Comparison of ENCODE assay signal across 15 cellular contexts in the genomic region with DNA sequence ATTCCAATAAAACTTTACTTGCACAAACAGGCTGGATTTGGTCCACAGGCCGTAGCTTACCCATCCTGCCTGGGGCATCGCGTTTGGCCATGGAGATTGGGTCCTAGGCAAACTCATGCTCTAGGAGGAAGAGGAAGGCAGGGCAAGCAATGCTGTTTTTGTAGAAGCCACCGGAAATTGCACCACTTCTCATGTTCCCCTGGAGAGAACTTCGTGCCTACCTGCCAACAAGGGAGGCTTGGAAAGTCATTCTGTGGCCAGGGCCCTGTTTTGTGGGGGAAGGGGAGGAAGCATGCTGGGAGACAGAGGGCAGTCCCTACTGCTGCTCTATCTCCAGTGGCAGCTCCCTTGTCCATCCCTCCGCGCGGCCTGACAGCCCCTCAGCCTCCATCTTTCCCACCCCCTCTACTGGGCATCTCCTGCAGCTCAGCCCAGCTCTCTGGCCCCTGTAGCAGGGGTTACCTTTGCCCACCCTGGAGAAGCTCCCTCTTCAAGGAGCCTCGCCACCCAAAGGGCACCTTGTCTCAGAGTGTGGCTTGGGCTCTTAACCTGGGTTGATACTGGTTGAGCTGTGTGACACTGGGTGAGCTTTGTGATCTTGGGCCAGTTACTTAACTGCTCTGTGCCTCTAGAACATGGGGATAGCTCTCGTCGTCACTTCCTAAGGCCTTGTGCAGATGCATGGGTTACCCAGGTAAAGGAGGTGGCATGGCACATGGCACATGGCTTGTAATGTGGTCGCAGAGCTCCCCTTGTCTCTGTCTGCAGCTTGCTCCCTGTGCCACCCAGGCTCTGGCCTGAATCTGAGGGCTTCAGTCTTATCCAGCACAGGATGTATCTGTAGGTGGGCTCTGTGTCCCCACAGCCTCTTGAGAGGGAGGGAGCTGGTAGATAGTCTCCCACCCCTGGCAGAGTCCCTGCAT. TPM values are rescaled to one million over a fixed set of nuclear protein-coding genes. Genes with fewer than 3 reads are reported as not detected.
DNase-seq lines count a peak whose midpoint lies in the region; ATAC-seq and TF ChIP-seq lines count a peak whose summit lies in the region.
"Had no signal": no experiment of that assay in that cellular context is flagged by ENCODE, and none has a peak within 500 bp of the region (broad histone marks: within the 10 kb centered on the region; RNA-seq: fewer than 3 reads in every experiment).

No MANE protein-coding gene starts in this region.

- CTCF ChIA-PET in WTC11 (lab: Charles Lee) = interaction anchor here (0.6 to 8.5 kb wide), 60 partner anchors 8 to 604 kb away, joined by 3 to 127 read pairs (median 6); partner anchors contain the start of genes MCM2, MGLL and PODXL2

- ATAC-seq in WTC11 (no peak), right lobe of liver (peak; percentile 6 to 46 (median 28)), upper lobe of left lung (ENCODE audit: low FRiP score in 2 of 2) (no peak)

- H3K27ac ChIP-seq in right lobe of liver (no peak overlapping the region), upper lobe of left lung (peak overlapping the region in 3 of 4 donors; percentile 43 to 76 (median 75))
- H3K27ac ChIP-seq: PC-9 had no signal

- peaks cover 16% of the 10 kb centered on the region for H3K4me1 Mint-ChIP-seq in WTC11

- H3K36me3 Mint-ChIP-seq in WTC11 = no peaks in the 10 kb centered on the region
- H3K36me3 Mint-ChIP-seq: brain had no signal

- H3K27ac Mint-ChIP-seq in WTC11 = no peak overlapping the region

- intact Hi-C loops in right lobe of liver (cut with DNase I) = loop anchor here in 1 of 2 donors (10.0 kb wide), 1 partner anchor 286 kb away; no protein-coding TSS in a partner anchor

- TF ChIP-seq CTCF in WTC11 (IDR thresholded peaks at IDR 0.05) (no peak), right lobe of liver (IDR thresholded peaks at IDR 0.05) (no peak), upper lobe of left lung (IDR thresholded peaks at IDR 0.05) (no peak)

- H3K36me3 ChIP-seq in right lobe of liver = no peaks in the 10 kb centered on the region
- H3K36me3 ChIP-seq in upper lobe of left lung = peaks cover 0 to 46% (median 33%) of the 10 kb centered on the region in 4 donors

- no peaks in the 10 kb centered on the region for H3K4me1 ChIP-seq in right lobe of liver
- peaks cover 6 to 22% (median 8%) of the 10 kb centered on the region in 4 donors for H3K4me1 ChIP-seq in upper lobe of left lung

- TF ChIP-seq POLR2A in right lobe of liver (IDR thresholded peaks at IDR 0.05) = no peak
- no peak for TF ChIP-seq POLR2A in upper lobe of left lung (IDR thresholded peaks at IDR 0.05)

- DNase-seq in activated effector memory CD4-positive, alpha-beta T cell treated with anti-CD3 and anti-CD28 coated beads, Interleukin-2, amount 50 U/mL, for 16 hours = peak; percentile 53
- DNase-seq in activated effector memory CD4-positive, alpha-beta T cell treated with Interleukin-2 at 50 U/mL for 16 hours = no peak
- peak; percentile 7 for DNase-seq in WTC11 (ENCODE audit: low spot score)
- peak; percentile 24 to 62 (median 60) for DNase-seq in right lobe of liver
- DNase-seq in upper lobe of left lung = peak in 1 of 2 donors; percentile 65
- DNase-seq in activated gamma-delta T cell (lab: John Stamatoyannopoulos, UW) = no peak
- DNase-seq in DMS 273 treated with DMSO at 0.1 percent for 48 hours (lab: John Stamatoyannopoulos, UW) = no peak
- DNase-seq in NCI-H2227 treated with DMSO at 0.1 percent for 48 hours (lab: John Stamatoyannopoulos, UW) = no peak
- DNase-seq: DMS153, NCI-H1048, NCI-H226, PC-9, T1000 had no signal

- WGBS in right lobe of liver (ENCODE audit: insufficient coverage, low coverage, low lambda C conversion rate, missing lambda C conversion rate) = 48% methylated on average over 5 of the region's 12 CpGs
- 77 to 84% methylated on average over 10 to 12 of the region's 12 CpGs for WGBS in upper lobe of left lung, 2 donors

- H3K4me3 ChIP-seq in right lobe of liver (no peak overlapping the region), upper lobe of left lung (no peak overlapping the region)
- H3K4me3 ChIP-seq: PC-9 had no signal

- no peaks in the 10 kb centered on the region; the same call in none of the 2 replicates for H3K27me3 Mint-ChIP-seq in WTC11 (ENCODE audit: low read depth)

- H3K27me3 ChIP-seq in right lobe of liver (no peaks in the 10 kb centered on the region), upper lobe of left lung (no peaks in the 10 kb centered on the region)

- H3K4me3 Mint-ChIP-seq in WTC11 = no peak overlapping the region
- H3K4me3 Mint-ChIP-seq: brain had no signal

- TF ChIP-seq EP300 in upper lobe of left lung (IDR thresholded peaks at IDR 0.05) = no peak

- POLR2A ChIA-PET in WTC11 (lab: Charles Lee) = no interaction called here

- no peaks in the 10 kb centered on the region for H3K9me3 Mint-ChIP-seq in WTC11
- H3K9me3 Mint-ChIP-seq: brain, neural crest cell had no signal

- H3K9me3 ChIP-seq in right lobe of liver (no peaks in the 10 kb centered on the region), upper lobe of left lung (no peaks in the 10 kb centered on the region)

TF ChIP-seq in WTC11, 78 proteins besides CTCF, POLR2A, EP300 and RAD21:
- no peak for TF ChIP-seq ZNF423 (CRISPR knock-in tag; IDR thresholded peaks at IDR 0.05)
- no peak for TF ChIP-seq KAT7 (CRISPR knock-in tag; IDR thresholded peaks at IDR 0.05; ENCODE audit: borderline replicate concordance)
- TF ChIP-seq ESRRA (CRISPR knock-in tag; IDR thresholded peaks at IDR 0.05; ENCODE audit: borderline replicate concordance) = no peak
- TF ChIP-seq ATF1 (CRISPR knock-in tag; IDR thresholded peaks at IDR 0.05) = no peak
- TF ChIP-seq FOXK1 (CRISPR knock-in tag; IDR thresholded peaks at IDR 0.05) = no peak
- TF ChIP-seq GABPB1 (CRISPR knock-in tag; IDR thresholded peaks at IDR 0.05) = no peak
- no peak for TF ChIP-seq MLX (CRISPR knock-in tag; IDR thresholded peaks at IDR 0.05)
- no peak for TF ChIP-seq ZNF281 (CRISPR knock-in tag; IDR thresholded peaks at IDR 0.05)
- no peak for TF ChIP-seq SMAD3 (CRISPR knock-in tag; IDR thresholded peaks at IDR 0.05; ENCODE audit: borderline replicate concordance)

RNA-seq across cellular contexts. Expression of gene ABTB1, which starts 6.1 kb away (rescaled TPM):
- total RNA-seq in WTC11 (2021) (9.3 to 12.5 TPM (median 9.9 TPM) in 3 replicates), right lobe of liver (10 to 100 TPM in 5 of 6 experiments, 1 to 10 TPM in 1; 9.4 to 20.3 (median 12.2) TPM), upper lobe of left lung (100 to 1,000 TPM in 2 of 6 donors, 10 to 100 TPM in 4; 28.0 to 262 (median 65.8) TPM)

RNA-seq across cellular contexts. Expression of gene PODXL2, which starts 49.9 kb away (rescaled TPM):
- total RNA-seq in WTC11 (2021) (33.6 to 38.8 TPM (median 37.8 TPM) in 3 replicates), right lobe of liver (1 to 10 TPM in 1 of 6 experiments, under 1 TPM in 5; 0.19 to 1.6 (median 0.63) TPM), upper lobe of left lung (1 to 10 TPM; 1.0 to 5.1 (median 3.5) TPM)

Comparison
In these comparisons a context has a peak if more than half of its experiments do, and no peak if none do; other contexts are left out.
1. DNase-seq: peak in activated effector memory CD4-positive, alpha-beta T cell treated with anti-CD3 and anti-CD28 coated beads, Interleukin-2, amount 50 U/mL, for 16 hours (single experiment), WTC11 (single experiment) and right lobe of liver (3 of 3); none in activated effector memory CD4-positive, alpha-beta T cell treated with Interleukin-2 at 50 U/mL for 16 hours (single experiment), activated gamma-delta T cell (single experiment), DMS 273 treated with DMSO at 0.1 percent for 48 hours (single experiment) and NCI-H2227 treated with DMSO at 0.1 percent for 48 hours (single experiment).
2. ATAC-seq: peak in right lobe of liver (4 of 4); none in WTC11 (single experiment) and upper lobe of left lung (0 of 2).
3. H3K27ac ChIP-seq: peak in upper lobe of left lung (3 of 4); none in right lobe of liver (0 of 3).